In genomic region chr6:15063253-15063853, GRCh38 we compare ENCODE assay signal across 9 cellular contexts.
DNase-seq lines count a peak whose midpoint lies in the region; ATAC-seq, FAIRE-seq and TF ChIP-seq lines count a peak whose summit lies in the region.
"Had no signal": no experiment of that assay in that cellular context is flagged by ENCODE, and none has a peak within 500 bp of the region (broad histone marks: within the 10 kb centered on the region; RNA-seq: fewer than 3 reads in every experiment).

No MANE protein-coding gene starts in this region.

- H3K9me3 ChIP-seq in adrenal gland (replicated peaks in 1 of 3), result no peaks in the 10 kb centered on the region
- H3K9me3 ChIP-seq in keratinocyte (ENCODE audit: control insufficient read depth, low read depth, low read length), result no peaks in the 10 kb centered on the region
- no peaks in the 10 kb centered on the region for H3K9me3 ChIP-seq in tibial artery

- H3K36me3 ChIP-seq in adrenal gland (replicated peaks in 1 of 2) (no peaks in the 10 kb centered on the region), keratinocyte (ENCODE audit: control insufficient read depth in 2 of 2, extremely low read depth in 1 of 2, insufficient read depth in 2 of 2, low read length in 2 of 2) (no peaks in the 10 kb centered on the region), tibial artery (no peaks in the 10 kb centered on the region)

- 76 to 98% (median 88%) methylated on average over 3 to 7 of the region's 7 CpGs for WGBS in adrenal gland, 4 donors

- DNase-seq in M059J (ENCODE audit: low read depth) (peak; percentile 78), adrenal gland (peak; percentile 22 to 66 (median 55)), keratinocyte (ENCODE audit: low read depth, low spot score) (peak; percentile 62), tibial artery (peak; percentile 51 to 66)
- DNase-seq in stimulated activated naive CD4-positive, alpha-beta T cell (lab: John Stamatoyannopoulos, UW), result no peak
- DNase-seq in activated CD8-positive, alpha-beta memory T cell treated with anti-CD3 and anti-CD28 coated beads, Interleukin-2, amount 50 U/mL, for 48 hours, result no peak
- DNase-seq: activated CD4-positive, alpha-beta T cell treated with anti-CD3 and anti-CD28 coated beads for 1 hour had no signal

- H3K27ac ChIP-seq in adrenal gland (peak overlapping the region in 1 of 5 donors; percentile 13), keratinocyte (ENCODE audit: control insufficient read depth, insufficient read depth, low read length) (peak overlapping the region; percentile 87), tibial artery (no peak overlapping the region)

- no peak overlapping the region for H3K4me2 ChIP-seq in keratinocyte (ENCODE audit: control insufficient read depth, extremely low read depth, insufficient read depth, low read depth, low read length)

- H4K20me1 ChIP-seq in keratinocyte (ENCODE audit: control insufficient read depth, extremely low read depth, insufficient read depth, low read length), result no peaks in the 10 kb centered on the region

- H3K79me2 ChIP-seq in keratinocyte (ENCODE audit: control insufficient read depth, insufficient read depth, low read length), result no peaks in the 10 kb centered on the region

- TF ChIP-seq POLR2A in adrenal gland (IDR thresholded peaks at IDR 0.05), result no peak

- peaks cover 7 to 14% of the 10 kb centered on the region in 2 donors for H3K4me1 ChIP-seq in adrenal gland (replicated peaks in 1 of 2)
- H3K4me1 ChIP-seq in keratinocyte (ENCODE audit: control insufficient read depth, extremely low read depth, insufficient read depth, low read length), result peaks cover 32% of the 10 kb centered on the region
- no peaks in the 10 kb centered on the region for H3K4me1 ChIP-seq in tibial artery

- H3K9me1 ChIP-seq in keratinocyte (ENCODE audit: control insufficient read depth, extremely low read depth, insufficient read depth, low read length), result peaks cover 2% of the 10 kb centered on the region

- H3K27me3 ChIP-seq in adrenal gland, result no peaks in the 10 kb centered on the region
- no peaks in the 10 kb centered on the region for H3K27me3 ChIP-seq in keratinocyte (ENCODE audit: control insufficient read depth, extremely low read depth, insufficient read depth, low read length)
- H3K27me3 ChIP-seq in tibial artery, result no peaks in the 10 kb centered on the region

- no peak for FAIRE-seq in keratinocyte (lab: Jason Lieb, UNC)
- FAIRE-seq: endometrium had no signal

- H3K4me3 ChIP-seq in adrenal gland, result no peak overlapping the region
- no peak overlapping the region for H3K4me3 ChIP-seq in keratinocyte (ENCODE audit: control insufficient read depth in 2 of 3, extremely low read depth in 1 of 3, insufficient read depth in 2 of 3, low read depth in 1 of 3, low read length in 3 of 3)
- H3K4me3 ChIP-seq in tibial artery, result no peak overlapping the region

- peak overlapping the region; percentile 56 for H3K9ac ChIP-seq in keratinocyte (ENCODE audit: control insufficient read depth, extremely low read depth, insufficient read depth, low read length)

- no peak for ATAC-seq in GM18873 (IDR thresholded peaks at IDR 0.05; ENCODE audit: low FRiP score, unreplicated experiment)

- dilution Hi-C loops in keratinocyte (cut with MboI; ENCODE audit: extremely low pct_ligation_motif_present, low sequenced_read_pairs), result no loop called here

- intact Hi-C loops in adrenal gland (cut with DNase I), result no loop called here
- intact Hi-C loops in tibial artery (cut with DNase I; ENCODE audit: low total_unique reads), result no loop called here

- H2AFZ ChIP-seq in keratinocyte (ENCODE audit: control insufficient read depth, low read length), result no peak overlapping the region

- no peak for TF ChIP-seq CTCF in adrenal gland (IDR thresholded peaks at IDR 0.05)
- TF ChIP-seq CTCF in keratinocyte (optimal IDR thresholded peaks at IDR 0.05 in 1 of 3, IDR thresholded peaks at IDR 0.05 in 1 of 3, conservative IDR thresholded peaks at IDR 0.05 in 1 of 3; ENCODE audit: extremely low read depth in 1 of 3, insufficient read depth in 2 of 3, low read length in 3 of 3), result no peak
- TF ChIP-seq CTCF in tibial artery (IDR thresholded peaks at IDR 0.05), result no peak

Comparison
In these comparisons a context has a peak if more than half of its experiments do, and no peak if none do; other contexts are left out.
1. DNase-seq: peak in M059J (single experiment), adrenal gland (7 of 7), keratinocyte (single experiment) and tibial artery (2 of 2); none in stimulated activated naive CD4-positive, alpha-beta T cell (0 of 6) and activated CD8-positive, alpha-beta memory T cell treated with anti-CD3 and anti-CD28 coated beads, Interleukin-2, amount 50 U/mL, for 48 hours (single experiment).